In genomic region chr3:23761440-23761896, GRCh38 we compare ENCODE assay signal across 9 cellular contexts. TPM values are rescaled to one million over a fixed set of nuclear protein-coding genes. Genes with fewer than 3 reads are reported as not detected.
DNase-seq lines count a peak whose midpoint lies in the region; ATAC-seq and TF ChIP-seq lines count a peak whose summit lies in the region.
"Had no signal": no experiment of that assay in that cellular context is flagged by ENCODE, and none has a peak within 500 bp of the region (broad histone marks: within the 10 kb centered on the region; RNA-seq: fewer than 3 reads in every experiment).

No MANE protein-coding gene starts in this region.

- H3K4ac ChIP-seq in H9 (ENCODE audit: low read depth, low read length), result no peak overlapping the region

- no peak overlapping the region for H4K5ac ChIP-seq in H9 (ENCODE audit: insufficient read length, low read depth, low read length)

- H3K79me1 ChIP-seq in H9 (ENCODE audit: insufficient read depth, low read depth, low read length, poor library complexity, severe bottlenecking), result no peaks in the 10 kb centered on the region

- H3K27me3 Mint-ChIP-seq in H9 (ENCODE audit: low read depth), result no peaks in the 10 kb centered on the region; the same call in 1 of the 2 replicates
- H3K27me3 Mint-ChIP-seq in neural crest cell (ENCODE audit: low read depth), result no peaks in the 10 kb centered on the region
- H3K27me3 Mint-ChIP-seq: CD4-positive, CD25-positive, alpha-beta regulatory T cell had no signal

- H2BK15ac ChIP-seq in H9 (ENCODE audit: low read depth, low read length), result no peak overlapping the region

- H4K8ac ChIP-seq in H9 (replicated peaks; ENCODE audit: insufficient read length, low read depth, low read length), result no peak overlapping the region

- H3K23ac ChIP-seq in H9 (ENCODE audit: insufficient read length, low read depth, low read length), result no peak overlapping the region

- no peak overlapping the region for H2AK5ac ChIP-seq in H9 (ENCODE audit: insufficient read length, low read length)

- no peak overlapping the region for H2BK5ac ChIP-seq in H9 (ENCODE audit: insufficient read length, low read length)

- TF ChIP-seq POLR2A in gastroesophageal sphincter (IDR thresholded peaks at IDR 0.05) (no peak), upper lobe of left lung (IDR thresholded peaks at IDR 0.05) (no peak)

- H2AFZ ChIP-seq in H9 (ENCODE audit: low read length), result no peak overlapping the region

- TF ChIP-seq CTCF in H9 (conservative IDR thresholded peaks at IDR 0.05) (peak; percentile 55), neural crest cell (conservative IDR thresholded peaks at IDR 0.05) (peak; percentile 49), gastroesophageal sphincter (IDR thresholded peaks at IDR 0.05) (peak in 1 of 4 experiments; percentile 13), upper lobe of left lung (IDR thresholded peaks at IDR 0.05) (no peak)

- no peaks in the 10 kb centered on the region for H3K36me3 Mint-ChIP-seq in H9 (ENCODE audit: insufficient read depth in 1 of 3, low read depth in 3 of 3)
- H3K36me3 Mint-ChIP-seq in neural crest cell (ENCODE audit: low read depth), result no peaks in the 10 kb centered on the region
- H3K36me3 Mint-ChIP-seq: CD4-positive, CD25-positive, alpha-beta regulatory T cell had no signal

- no peak overlapping the region for H3K27ac ChIP-seq in H9 (ENCODE audit: insufficient read length, low read depth, low read length)
- no peak overlapping the region for H3K27ac ChIP-seq in gastroesophageal sphincter
- no peak overlapping the region for H3K27ac ChIP-seq in upper lobe of left lung

- no peak overlapping the region for H3K56ac ChIP-seq in H9 (ENCODE audit: insufficient read length, low read depth, low read length)

- H3K9ac ChIP-seq in H9 (ENCODE audit: extremely low read depth, insufficient read length, low read length), result no peak overlapping the region

- H3K4me1 Mint-ChIP-seq in H9 (peaks cover 42 to 47% of the 10 kb centered on the region in 2 experiments), neural crest cell (peaks cover 37% of the 10 kb centered on the region)

- H3K79me2 ChIP-seq in H9 (ENCODE audit: insufficient read depth, low read length), result no peaks in the 10 kb centered on the region

- ATAC-seq in gastroesophageal sphincter, result no peak
- ATAC-seq in upper lobe of left lung (ENCODE audit: low FRiP score in 2 of 2), result no peak

- no peaks in the 10 kb centered on the region for H3K23me2 ChIP-seq in H9 (ENCODE audit: insufficient read length, low read depth, low read length, poor library complexity, severe bottlenecking)

- no peak overlapping the region for H4K91ac ChIP-seq in H9 (ENCODE audit: insufficient read length, low read depth, low read length)

- H3K4me1 ChIP-seq in H9 (ENCODE audit: insufficient read depth, low read length) (peaks cover 3% of the 10 kb centered on the region; the same call in 1 of the 2 replicates), gastroesophageal sphincter (peaks cover 0 to 27% (median 0%) of the 10 kb centered on the region in 3 donors), upper lobe of left lung (peaks cover 0 to 9% (median 2%) of the 10 kb centered on the region in 4 donors)

- H3T11ph ChIP-seq in H9 (ENCODE audit: low read length), result no peak overlapping the region

- no peaks in the 10 kb centered on the region for H3K36me3 ChIP-seq in gastroesophageal sphincter
- no peaks in the 10 kb centered on the region for H3K36me3 ChIP-seq in upper lobe of left lung

- H3K27me3 ChIP-seq in H9 (ENCODE audit: insufficient read depth, low read length), result no peaks in the 10 kb centered on the region
- no peaks in the 10 kb centered on the region for H3K27me3 ChIP-seq in gastroesophageal sphincter
- no peaks in the 10 kb centered on the region for H3K27me3 ChIP-seq in upper lobe of left lung

- no peak overlapping the region for H2BK20ac ChIP-seq in H9 (ENCODE audit: low read depth, low read length, poor library complexity, severe bottlenecking)

- no peak overlapping the region for H2BK120ac ChIP-seq in H9 (ENCODE audit: low read depth, low read length, poor library complexity, severe bottlenecking)

- H3K14ac ChIP-seq in H9 (ENCODE audit: insufficient read depth, low read length), result no peak overlapping the region

- no peak overlapping the region for H3K18ac ChIP-seq in H9 (ENCODE audit: insufficient read length, low read depth, low read length)

- H3K9me3 Mint-ChIP-seq in H9 (no peaks in the 10 kb centered on the region), neural crest cell (no peaks in the 10 kb centered on the region)
- H3K9me3 Mint-ChIP-seq: CD4-positive, CD25-positive, alpha-beta regulatory T cell had no signal

- DNase-seq in NCI-H510A treated with DMSO at 0.1 percent for 48 hours (lab: John Stamatoyannopoulos, UW) (peak; percentile 15), NCI-H510A (lab: John Stamatoyannopoulos, UW) (no peak), H9 (peak; percentile 66), Kasumi-1 (lab: John Stamatoyannopoulos, UW) (peak; percentile 57 to 65), T47D (ENCODE audit: low read depth in 1 of 2, low spot score in 1 of 2) (peak; percentile 22 to 66), neural crest cell (ENCODE audit: low read depth, low spot score) (no peak), upper lobe of left lung (no peak)

- WGBS in H9 (ENCODE audit: extremely low coverage, insufficient read length, low lambda C conversion rate), result no CpG with 5 or more reads among the region's 2 CpGs
- 88 to 90% methylated on average over 2 of the region's 2 CpGs for WGBS in gastroesophageal sphincter (ENCODE audit: low coverage in 1 of 2), 2 donors
- 65% methylated on average over 2 of the region's 2 CpGs for WGBS in upper lobe of left lung, 2 donors

- H3K9me3 ChIP-seq in H9 (ENCODE audit: control insufficient read depth, low read depth, low read length) (no peaks in the 10 kb centered on the region), gastroesophageal sphincter (no peaks in the 10 kb centered on the region), upper lobe of left lung (no peaks in the 10 kb centered on the region)

- H2BK12ac ChIP-seq in H9 (ENCODE audit: insufficient read length, low read depth, low read length), result no peak overlapping the region

- no peak overlapping the region for H3K4me3 Mint-ChIP-seq in H9
- H3K4me3 Mint-ChIP-seq in neural crest cell, result no peak overlapping the region
- H3K4me3 Mint-ChIP-seq: CD4-positive, CD25-positive, alpha-beta regulatory T cell had no signal

- TF ChIP-seq EP300 in gastroesophageal sphincter (IDR thresholded peaks at IDR 0.05) (no peak), upper lobe of left lung (IDR thresholded peaks at IDR 0.05) (no peak)

- no peak overlapping the region for H3K4me2 ChIP-seq in H9 (ENCODE audit: insufficient read depth, insufficient read length, low read length)

- H3K27ac Mint-ChIP-seq in H9, result peak overlapping the region; percentile 39 to 92 (median 70); a peak in 4 of 7 replicates
- no peak overlapping the region for H3K27ac Mint-ChIP-seq in neural crest cell (ENCODE audit: unreplicated experiment)

- H3K4me3 ChIP-seq in gastroesophageal sphincter (no peak overlapping the region), upper lobe of left lung (no peak overlapping the region)

- no peaks in the 10 kb centered on the region for H4K20me1 ChIP-seq in H9 (ENCODE audit: control insufficient read depth, insufficient read depth, insufficient read length)

- in situ Hi-C loops in T47D (cut with HindIII; ENCODE audit: low pct_unique_long_range_greater_than_20kb, low sequenced_read_pairs), result no loop called here

RNA-seq across cellular contexts. Expression of gene UBE2E1, which starts 44.3 kb away (rescaled TPM):
- total RNA-seq in H9 (2021) (130 and 142 TPM in 2 replicates), neural crest cell (86.2 and 89.9 TPM in 2 replicates), gastroesophageal sphincter (100 to 1,000 TPM in 3 of 4 donors, 10 to 100 TPM in 1; 89.4 to 153 (median 121) TPM), upper lobe of left lung (100 to 1,000 TPM in 1 of 6 donors, 10 to 100 TPM in 5; 44.8 to 108 (median 80.5) TPM)

Comparison
In these comparisons a context has a peak if more than half of its experiments do, and no peak if none do; other contexts are left out.
1. DNase-seq: peak in NCI-H510A treated with DMSO at 0.1 percent for 48 hours (single experiment), H9 (single experiment), Kasumi-1 (2 of 2) and T47D (2 of 2); none in NCI-H510A (single experiment), neural crest cell (single experiment) and upper lobe of left lung (0 of 2).
2. CTCF ChIP-seq: peak in H9 (single experiment) and neural crest cell (single experiment); none in upper lobe of left lung (0 of 6).